26 cellular contexts compared by ENCODE assay signal in genomic region chr18:39406941-39407340, GRCh38.
A peak's percentile ranks its signal among the peaks of the same experiment; 100 is the strongest.
DNase-seq lines count a peak whose midpoint lies in the region; ATAC-seq, FAIRE-seq and TF ChIP-seq lines count a peak whose summit lies in the region.
"Had no signal": no experiment of that assay in that cellular context is flagged by ENCODE, and none has a peak within 500 bp of the region (broad histone marks: within the 10 kb centered on the region; RNA-seq: fewer than 3 reads in every experiment).

No MANE protein-coding gene starts in this region.

- no TSS peak for BruUV-seq in PC-3 (replicated peaks; lab: Mats Ljungman, UMichigan)

- TF ChIP-seq CTCF in PC-3 (conservative IDR thresholded peaks at IDR 0.05; ENCODE audit: low read depth, low read length): no peak

- no peaks in the 10 kb centered on the region for H3K9me2 ChIP-seq in PC-3 (replicated peaks; ENCODE audit: low read length)

- no peaks in the 10 kb centered on the region for H3F3A ChIP-seq in PC-3 (ENCODE audit: low read length, unreplicated experiment)

- WGBS in small intestine, 3 donors: 64 to 78% (median 69%) methylated on average over 3 of the region's 3 CpGs

- H3K4me2 ChIP-seq in PC-3 (ENCODE audit: low read length): no peak overlapping the region

- CTCF ChIA-PET in PC-3 (lab: Charles Lee): no interaction called here
- CTCF ChIA-PET in HEK293T (lab: Yijun Ruan, JAX): no interaction called here

- no peak for FAIRE-seq in small intestine (lab: Jason Lieb, UNC)
- FAIRE-seq: GM12878, H54, K562 had no signal

- no peaks in the 10 kb centered on the region for H3K36me3 ChIP-seq in PC-3 (ENCODE audit: low read depth, low read length)
- no peaks in the 10 kb centered on the region for H3K36me3 ChIP-seq in small intestine (ENCODE audit: control insufficient read depth in 2 of 2, insufficient read depth in 2 of 2, low read length in 2 of 2)

- H3K9me3 ChIP-seq in PC-3 (ENCODE audit: low read length) (no peaks in the 10 kb centered on the region), small intestine (ENCODE audit: control insufficient read depth, low read depth) (no peaks in the 10 kb centered on the region)

- DNase-seq in NCI-H1092 (lab: John Stamatoyannopoulos, UW) (peak; percentile 10), NCI-H1092 treated with DMSO at 0.1 percent for 48 hours (lab: John Stamatoyannopoulos, UW) (no peak), NCI-H2029 (lab: John Stamatoyannopoulos, UW) (peak; percentile 66), PC-3 (peak; percentile 2), small intestine (peak; percentile 15), HEK293T (ENCODE audit: extremely low spot score) (no peak), NOMO-1 treated with dmso at 0.1 percent for 144 hours (lab: John Stamatoyannopoulos, UW; ENCODE audit: unreplicated experiment) (no peak)
- DNase-seq: AML-193; C1 segment of cervical spinal cord; Calu3; CD8-positive, alpha-beta T cell; DMS79; MM.1S; NCI-H1048; NCI-H1694; NCI-H2107; NCI-H446 treated with DMSO at 0.1 percent for 48 hours; SHP77 treated with DMSO at 0.1 percent for 48 hours; SW 1271; T-helper 17 cell had no signal

- no peak overlapping the region for H3K9ac ChIP-seq in PC-3 (ENCODE audit: low read length)

- no peaks in the 10 kb centered on the region for H4K20me1 ChIP-seq in PC-3 (ENCODE audit: low read length)

- POLR2A ChIA-PET in PC-3 (lab: Charles Lee; ENCODE audit: unreplicated experiment): no interaction called here
- POLR2A ChIA-PET in HEK293T (lab: Yijun Ruan, JAX): no interaction called here

- H3K4me3 ChIP-seq in PC-3 (ENCODE audit: low read length): no peak overlapping the region
- H3K4me3 ChIP-seq in small intestine (ENCODE audit: low read depth in 1 of 2, low read length in 2 of 2): no peak overlapping the region
- H3K4me3 ChIP-seq: GM12878, K562, SK-N-MC had no signal

- no peak overlapping the region for H2AFZ ChIP-seq in PC-3 (ENCODE audit: low read length)

- H3K4me1 ChIP-seq in PC-3 (ENCODE audit: insufficient read depth, low read length) (no peaks in the 10 kb centered on the region), small intestine (ENCODE audit: control insufficient read depth in 2 of 2, insufficient read depth in 1 of 2, low read depth in 1 of 2, low read length in 1 of 2) (no peaks in the 10 kb centered on the region)

- H3K79me2 ChIP-seq in PC-3 (ENCODE audit: low read length): no peaks in the 10 kb centered on the region

- intact Hi-C loops in PC-3 (cut with micrococcal nuclease): no loop called here

- H3K27me3 ChIP-seq in PC-3 (ENCODE audit: low read length) (no peaks in the 10 kb centered on the region), small intestine (ENCODE audit: control insufficient read depth in 2 of 2, insufficient read depth in 2 of 2, low read length in 2 of 2) (no peaks in the 10 kb centered on the region)

- ATAC-seq in PC-3 (peak; percentile 37; the same call in 1 of the 2 replicates), esophagus mucosa (no peak)
- ATAC-seq: CD8-positive, alpha-beta T cell; GM12878; K562; T-helper 17 cell had no signal

- H3K27ac ChIP-seq in PC-3 (ENCODE audit: low read length) (no peak overlapping the region), small intestine (ENCODE audit: low read depth in 1 of 2, low read length in 1 of 2) (no peak overlapping the region)
- H3K27ac ChIP-seq: RWPE1, SK-N-MC had no signal

TF ChIP-seq in HEK293T, 16 proteins besides CTCF, POLR2A, EP300 and RAD21:
- no peak for TF ChIP-seq TARDBP (IDR thresholded peaks at IDR 0.05)
- TF ChIP-seq CTBP1 (IDR thresholded peaks at IDR 0.05; ENCODE audit: borderline replicate concordance): no peak
- no peak for TF ChIP-seq FOXK2 (IDR thresholded peaks at IDR 0.05)
- TF ChIP-seq LEF1 (IDR thresholded peaks at IDR 0.05; ENCODE audit: borderline replicate concordance): no peak
- TF ChIP-seq L3MBTL2 (conservative IDR thresholded peaks at IDR 0.05): no peak
- no peak for TF ChIP-seq SP1 (IDR thresholded peaks at IDR 0.05)
- no peak for TF ChIP-seq HDGF (IDR thresholded peaks at IDR 0.05; ENCODE audit: borderline replicate concordance)
- TF ChIP-seq NFRKB (IDR thresholded peaks at IDR 0.05): no peak

Comparison
In these comparisons a context has a peak if more than half of its experiments do, and no peak if none do; other contexts are left out.
1. DNase-seq: peak in NCI-H1092 (single experiment), NCI-H2029 (single experiment), PC-3 (single experiment) and small intestine (single experiment); none in NCI-H1092 treated with DMSO at 0.1 percent for 48 hours (single experiment), HEK293T (single experiment) and NOMO-1 treated with dmso at 0.1 percent for 144 hours (single experiment).